Comparison of ENCODE assay signal across 29 cellular contexts in genomic region chr5:5065472-5065871, GRCh38.
"Had no signal": no experiment of that assay in that cellular context is flagged by ENCODE, and none has a peak within 500 bp of the region (broad histone marks: within the 10 kb centered on the region; RNA-seq: fewer than 3 reads in every experiment).

No MANE protein-coding gene starts in this region.

- H3K36me3 ChIP-seq: ascending aorta, WERI-Rb-1 had no signal

- H3K4me1 ChIP-seq: ascending aorta had no signal

- H3K27ac ChIP-seq: ascending aorta, SK-N-MC, WERI-Rb-1 had no signal

- ATAC-seq: activated CD4-positive, alpha-beta T cell treated with anti-CD3 and anti-CD28 coated beads for 36 hours; activated CD8-positive, alpha-beta T cell treated with anti-CD3 and anti-CD28 coated beads for 36 hours; activated naive CD4-positive, alpha-beta T cell treated with anti-CD3 and anti-CD28 coated beads, Interleukin-2, amount 50 U/mL, for 72 hours; activated naive CD8-positive, alpha-beta T cell treated with anti-CD3 and anti-CD28 coated beads, Interleukin-2, amount 50 U/mL, for 24 hours; Panc1; Right ventricle myocardium inferior; T-cell had no signal

- H3K27me3 ChIP-seq: ascending aorta had no signal

- H3K9me3 ChIP-seq: ascending aorta had no signal

- DNase-seq: activated CD4-positive, alpha-beta T cell treated with anti-CD3 and anti-CD28 coated beads for 36 hours; activated CD8-positive, alpha-beta memory T cell treated with anti-CD3 and anti-CD28 coated beads, Interleukin-2, amount 50 U/mL, for 4 hours; activated CD8-positive, alpha-beta T cell treated with anti-CD3 and anti-CD28 coated beads for 36 hours; activated effector memory CD4-positive, alpha-beta T cell treated with anti-CD3 and anti-CD28 coated beads, Interleukin-2, amount 50 U/mL, for 16 hours; activated naive CD4-positive, alpha-beta T cell treated with Interleukin-2 at 50 U/mL for 16 hours; activated naive CD8-positive, alpha-beta T cell treated with anti-CD3 and anti-CD28 coated beads, Interleukin-2, amount 50 U/mL, for 24 hours; activated T-cell treated with anti-CD3 and anti-CD28 coated beads, Interleukin-2, amount 50 U/mL, for 1 hour; amniotic stem cell; Kasumi-1; MV-4-11; NCI-H1092 treated with DMSO at 0.1 percent for 48 hours; NCI-H1417 treated with DMSO at 0.1 percent for 48 hours; NCI-H1694; NCI-H2029; NCI-H2107; NCI-H2171 treated with DMSO at 0.1 percent for 48 hours; NCI-H226; NCI-H526; NCI-H774; OCI-M1; RPMI8226; T-cell; T-helper 2 cell; WERI-Rb-1 had no signal

- H3K4me3 ChIP-seq: ascending aorta, SK-N-MC had no signal
